9 cellular contexts compared by ENCODE assay signal in the genomic region with DNA sequence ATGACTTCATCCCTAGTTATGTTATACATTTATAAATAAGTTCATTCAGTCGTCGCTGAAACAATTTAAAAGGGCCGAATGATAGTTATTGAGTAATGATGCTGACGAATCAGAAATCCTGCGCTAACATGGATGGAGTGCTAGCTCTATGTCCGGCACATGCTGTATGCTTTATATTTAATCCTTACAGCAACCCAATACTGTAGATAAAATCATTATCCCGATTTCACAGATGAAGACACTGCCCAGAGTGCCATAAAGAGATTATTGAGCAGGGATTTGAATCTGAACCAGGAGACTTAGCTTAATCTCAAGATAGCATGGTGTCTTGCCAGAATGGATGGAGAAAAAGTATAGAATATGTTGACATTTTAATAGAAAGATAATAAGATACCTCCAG. TPM values are rescaled to one million over a fixed set of nuclear protein-coding genes. Genes with fewer than 3 reads are reported as not detected.
A peak's percentile ranks its signal among the peaks of the same experiment; 100 is the strongest.
DNase-seq lines count a peak whose midpoint lies in the region; ATAC-seq and TF ChIP-seq lines count a peak whose summit lies in the region.
"Had no signal": no experiment of that assay in that cellular context is flagged by ENCODE, and none has a peak within 500 bp of the region (broad histone marks: within the 10 kb centered on the region; RNA-seq: fewer than 3 reads in every experiment).

No MANE protein-coding gene starts in this region.

- intact Hi-C loops in Caco-2 (cut with micrococcal nuclease; ENCODE audit: unreplicated experiment): no loop called here

- H3K4me3 Mint-ChIP-seq in Caco-2 (ENCODE audit: unreplicated experiment): peak overlapping the region; percentile 94
- peak overlapping the region; percentile 28 to 62 (median 54) for H3K4me3 Mint-ChIP-seq in T-cell

- peaks cover 6% of the 10 kb centered on the region; the same call in 1 of the 2 replicates for H3K4me1 ChIP-seq in Caco-2
- peaks cover 4% of the 10 kb centered on the region for H3K4me1 ChIP-seq in iPS-18a (ENCODE audit: control insufficient read depth, low read depth, low read length)

- H3K27ac ChIP-seq in 22Rv1: peak overlapping the region; percentile 76; the same call in 1 of the 2 replicates
- H3K27ac ChIP-seq in iPS-18a (ENCODE audit: low read length): no peak overlapping the region

- DNase-seq in Caco-2: no peak
- no peak for DNase-seq in T-cell
- DNase-seq in stimulated activated CD4-positive, alpha-beta T cell treated with anti-CD3 and anti-CD28 coated beads, Interleukin-2, amount 100 ng/mL, for 48 hours: no peak
- no peak for DNase-seq in NCI-H1694 treated with DMSO at 0.1 percent for 48 hours (lab: John Stamatoyannopoulos, UW)
- DNase-seq in GDM1 (lab: John Stamatoyannopoulos, UW): no peak

- H3K4me3 ChIP-seq in Caco-2 (ENCODE audit: low read depth, low read length) (peak overlapping the region; percentile 91), iPS-18a (ENCODE audit: low read length) (peak overlapping the region; percentile 79)

- POLR2A ChIA-PET in Caco-2 (lab: Charles Lee) (no interaction called here), T-cell (lab: Charles Lee) (interaction anchor here in 1 of 2 donors (0.5 kb wide), 1 partner anchor 320 kb away, joined by 7 read pairs; no protein-coding TSS in a partner anchor)

- H3K27ac Mint-ChIP-seq in Caco-2 (ENCODE audit: unreplicated experiment) (peak overlapping the region; percentile 91), T-cell (no peak overlapping the region)
- H3K27ac Mint-ChIP-seq: stimulated activated memory B cell treated with anti-CD40 and anti-IgM and Interleukin-4, amounts not matched to agents 10 μg/mL and 1 μg/mL and 100 μg/mL, for 72 hours had no signal

- no TSS peak for BruUV-seq in Caco-2 (replicated peaks; lab: Mats Ljungman, UMichigan)

- no peaks in the 10 kb centered on the region for H3K36me3 ChIP-seq in Caco-2 (ENCODE audit: control insufficient read depth, insufficient read depth, low read length)
- no peaks in the 10 kb centered on the region for H3K36me3 ChIP-seq in iPS-18a (ENCODE audit: control insufficient read depth, low read depth, low read length)

- ATAC-seq in T-cell (replicated peaks in 1 of 4) (no peak), HG02642 (IDR thresholded peaks at IDR 0.05; ENCODE audit: poor library complexity, unreplicated experiment) (no peak)

- H3K27me3 ChIP-seq in Caco-2 (replicated peaks; ENCODE audit: control insufficient read depth, insufficient read depth, low read length) (no peaks in the 10 kb centered on the region), iPS-18a (ENCODE audit: control insufficient read depth, insufficient read depth, low read length) (peaks cover 27% of the 10 kb centered on the region)

- H3K9me3 Mint-ChIP-seq in Caco-2 (ENCODE audit: unreplicated experiment): no peaks in the 10 kb centered on the region
- H3K9me3 Mint-ChIP-seq in T-cell: peaks cover 0 to 3% (median 0%) of the 10 kb centered on the region in 3 donors

- H3K9ac ChIP-seq in iPS-18a (ENCODE audit: low read length): peak overlapping the region; percentile 75

- peaks cover 6% of the 10 kb centered on the region for H3K4me1 Mint-ChIP-seq in Caco-2 (ENCODE audit: low read depth, unreplicated experiment)
- H3K4me1 Mint-ChIP-seq in T-cell: peaks cover 6 to 13% (median 11%) of the 10 kb centered on the region in 3 donors

- H3K9me3 ChIP-seq in Caco-2 (no peaks in the 10 kb centered on the region), iPS-18a (ENCODE audit: control insufficient read depth, low read depth, low read length) (no peaks in the 10 kb centered on the region)

- CTCF ChIA-PET in Caco-2 (lab: Charles Lee) (no interaction called here), T-cell (lab: Charles Lee) (interaction anchor here (0.5 to 1.1 kb wide), 2 partner anchors 33 to 35 kb away, joined by 3 to 4 read pairs; no protein-coding TSS in a partner anchor)

- H3K36me3 Mint-ChIP-seq in Caco-2 (ENCODE audit: insufficient read depth, unreplicated experiment): no peaks in the 10 kb centered on the region
- H3K36me3 Mint-ChIP-seq in T-cell: no peaks in the 10 kb centered on the region
- H3K36me3 Mint-ChIP-seq: stimulated activated memory B cell treated with anti-CD40 and anti-IgM and Interleukin-4, amounts not matched to agents 10 μg/mL and 1 μg/mL and 100 μg/mL, for 72 hours had no signal

- TF ChIP-seq CTCF in 22Rv1 (IDR thresholded peaks at IDR 0.05): no peak
- TF ChIP-seq CTCF in Caco-2 (IDR thresholded peaks at IDR 0.05; ENCODE audit: insufficient read depth in 1 of 2, low read depth in 1 of 2, low read length in 1 of 2, severe bottlenecking in 1 of 2, unreplicated experiment in 1 of 2): no peak

- H3K27me3 Mint-ChIP-seq in Caco-2 (ENCODE audit: insufficient read depth, unreplicated experiment) (no peaks in the 10 kb centered on the region), T-cell (peaks cover 61 to 66% of the 10 kb centered on the region in 2 donors)

RNA-seq across cellular contexts. Expression of a gene that starts 1.1 kb away (rescaled TPM):
- total RNA-seq in Caco-2 (2022): 30.7 and 34.2 TPM in 2 replicates
- 1 to 10 TPM in 3 of 5 donors, under 1 TPM in 2; 0.82 to 2.4 (median 1.1) TPM for total RNA-seq in T-cell
